1 cellular context compared by ENCODE assay signal in the genomic region with DNA sequence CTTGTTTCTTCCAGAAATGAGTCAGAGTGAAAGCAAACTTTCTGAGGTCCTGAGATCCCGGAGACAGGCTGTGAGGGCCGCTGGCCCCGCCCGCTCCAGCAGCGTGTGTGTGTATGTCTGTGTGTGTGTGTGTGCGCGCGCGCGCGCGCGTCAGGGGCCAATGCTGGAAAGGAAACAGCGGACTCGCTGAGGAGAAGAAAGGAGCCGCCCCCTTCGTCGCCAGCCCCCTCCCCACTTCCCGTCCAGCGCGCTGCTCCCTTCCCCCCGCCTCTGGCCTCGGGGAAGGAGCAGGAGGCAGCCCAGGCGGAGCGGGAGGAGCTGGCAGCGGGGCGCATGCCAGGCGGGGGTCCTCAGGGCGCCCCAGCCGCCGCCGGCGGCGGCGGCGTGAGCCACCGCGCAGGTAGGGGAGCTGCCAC.
A peak's percentile ranks its signal among the peaks of the same experiment; 100 is the strongest.
TF ChIP-seq lines count a peak whose summit lies in the region.

Gene DISC1, plus strand, starts transcription at position 256 of the 416 bp plus-strand sequence. Its CDS starts 78 bp downstream, at position 334.

TF ChIP-seq in K562, 482 proteins besides CTCF, POLR2A, EP300 and RAD21 (continued from another document):
- TF ChIP-seq E4F1 (CRISPR knock-in tag; IDR thresholded peaks at IDR 0.05; ENCODE audit: borderline replicate concordance) (no peak), KLF16 (IDR thresholded peaks at IDR 0.05) (no peak), CREM (IDR thresholded peaks at IDR 0.05; ENCODE audit: low read depth) (peak; percentile 49; the same call in 1 of the 2 replicates), ETS1 (conservative IDR thresholded peaks at IDR 0.05; ENCODE audit: control insufficient read depth, low read depth, low read length) (no peak), SRSF7 (optimal IDR thresholded peaks at IDR 0.05; ENCODE audit: low read depth, low read length) (no peak), CCNT2 (IDR thresholded peaks at IDR 0.05; ENCODE audit: borderline replicate concordance, extremely low read depth, insufficient read length, low read depth, low read length) (peak; percentile 25), ZBTB49 (CRISPR knock-in tag; IDR thresholded peaks at IDR 0.05; ENCODE audit: borderline replicate concordance) (no peak)
TF ChIP-seq in K562: peak in this region for 19.
